In the genomic region with DNA sequence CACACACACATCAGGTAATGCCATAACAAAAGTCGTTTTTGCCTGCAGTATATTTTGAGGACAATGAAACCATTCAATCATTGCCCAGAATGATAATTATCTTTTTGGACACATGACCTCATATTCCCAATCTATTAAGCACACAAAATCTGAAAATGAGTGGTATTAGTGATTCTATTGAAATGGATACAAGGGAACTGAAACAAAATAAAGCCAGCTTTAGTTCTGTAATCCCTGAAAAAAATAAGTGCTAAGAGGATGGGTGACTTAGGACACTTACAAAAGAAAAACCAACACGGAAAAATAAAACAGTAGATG, we compare ENCODE assay signal across 23 cellular contexts.
"Had no signal": no experiment of that assay in that cellular context is flagged by ENCODE, and none has a peak within 500 bp of the region (broad histone marks: within the 10 kb centered on the region; RNA-seq: fewer than 3 reads in every experiment).

No MANE protein-coding gene starts in this region.

- H3K27me3 ChIP-seq: colonic mucosa, esophagus muscularis mucosa, esophagus squamous epithelium, gastrocnemius medialis, gastroesophageal sphincter, heart left ventricle, heart right ventricle had no signal

- H3K4me3 ChIP-seq: colonic mucosa, coronary artery, dorsolateral prefrontal cortex, esophagus muscularis mucosa, esophagus squamous epithelium, gastrocnemius medialis, gastroesophageal sphincter, heart left ventricle, heart right ventricle had no signal

- H3K27ac ChIP-seq: colonic mucosa, coronary artery, dorsolateral prefrontal cortex, epithelial cell of prostate, esophagus muscularis mucosa, esophagus squamous epithelium, foreskin keratinocyte, gastrocnemius medialis, gastroesophageal sphincter, heart left ventricle, heart right ventricle had no signal

- H3K4me1 ChIP-seq: colonic mucosa, esophagus muscularis mucosa, esophagus squamous epithelium, foreskin keratinocyte, gastrocnemius medialis, gastroesophageal sphincter had no signal

- DNase-seq: colonic mucosa; cortex of kidney; dermis blood vessel endothelial cell; dorsolateral prefrontal cortex; effector CD4-positive, alpha-beta T cell; effector CD8-positive, alpha-beta T cell; effector memory CD4-positive, alpha-beta T cell; effector memory CD8-positive, alpha-beta T cell; endodermal cell; erythroblast; esophagus squamous epithelium; foreskin fibroblast; foreskin keratinocyte; gastrocnemius medialis; glutamatergic neuron; head of caudate nucleus; heart left ventricle; heart right ventricle had no signal

- H3K9me3 ChIP-seq: colonic mucosa, esophagus muscularis mucosa, esophagus squamous epithelium, gastrocnemius medialis, gastroesophageal sphincter, heart left ventricle, heart right ventricle had no signal

- ATAC-seq: effector memory CD8-positive, alpha-beta T cell; esophagus mucosa; foreskin keratinocyte; gastrocnemius medialis; gastroesophageal sphincter; heart left ventricle had no signal

- H3K36me3 ChIP-seq: colonic mucosa, esophagus muscularis mucosa, esophagus squamous epithelium, gastrocnemius medialis, gastroesophageal sphincter, heart left ventricle, heart right ventricle had no signal
